18 cellular contexts compared by ENCODE assay signal in genomic region chr3:162096874-162097273, GRCh38.
"Had no signal": no experiment of that assay in that cellular context is flagged by ENCODE, and none has a peak within 500 bp of the region (broad histone marks: within the 10 kb centered on the region; RNA-seq: fewer than 3 reads in every experiment).

No MANE protein-coding gene starts in this region.

- H3K9me3 ChIP-seq: gastrocnemius medialis, heart left ventricle, upper lobe of right lung had no signal

- DNase-seq: activated CD4-positive, alpha-beta T cell treated with anti-CD3 and anti-CD28 coated beads, Interleukin-2, amount 10 ng/mL, durations not matched to agents 7 days and 5 days; activated CD8-positive, alpha-beta T cell treated with anti-CD3 and anti-CD28 coated beads, Interleukin-2, amount 10 ng/mL, durations not matched to agents 7 days and 5 days; activated effector memory CD4-positive, alpha-beta T cell treated with Interleukin-2 at 50 U/mL for 16 hours; activated naive CD4-positive, alpha-beta T cell treated with anti-CD3 and anti-CD28 coated beads, Interleukin-2, amount 50 U/mL, for 16 hours; activated T-cell treated with anti-CD3 and anti-CD28 coated beads, Interleukin-2, amount 50 U/mL, for 24 hours; dorsolateral prefrontal cortex; gastrocnemius medialis; heart left ventricle; kidney glomerular epithelial cell; left ventricle myocardium superior; stimulated activated CD4-positive, alpha-beta T cell treated with anti-CD3 and anti-CD28 coated beads, Interleukin-12 subunit alpha, Interleukin-12 subunit beta, amount 100 ng/mL, for 4 hours; stimulated activated CD4-positive, alpha-beta T cell treated with anti-CD3 and anti-CD28 coated beads, Interleukin-1b, Interleukin-23, amount 100 ng/mL, for 48 hours; stimulated activated CD8-positive, alpha-beta memory T cell treated with anti-CD3 and anti-CD28 coated beads, Interleukin-4, amount 100 ng/mL, for 48 hours; stimulated activated naive CD4-positive, alpha-beta T cell; T1000; upper lobe of right lung had no signal

- ATAC-seq: activated CD4-positive, CD25-positive, alpha-beta regulatory T cell treated with anti-CD3 and anti-CD28 coated beads, Interleukin-2, amount 50 U/mL, for 24 hours; activated CD8-positive, alpha-beta T cell treated with anti-CD3 and anti-CD28 coated beads, Interleukin-2, amount 10 ng/mL, durations not matched to agents 7 days and 5 days; gastrocnemius medialis; heart left ventricle; left ventricle myocardium superior; upper lobe of right lung had no signal

- H3K4me1 ChIP-seq: gastrocnemius medialis, heart left ventricle, upper lobe of right lung had no signal

- H3K27me3 ChIP-seq: cardiac muscle cell, dorsolateral prefrontal cortex, gastrocnemius medialis, heart left ventricle, upper lobe of right lung had no signal

- H3K36me3 ChIP-seq: cardiac muscle cell, gastrocnemius medialis, heart left ventricle, upper lobe of right lung had no signal

- H3K4me3 ChIP-seq: cardiac muscle cell, dorsolateral prefrontal cortex, gastrocnemius medialis, heart left ventricle, upper lobe of right lung had no signal

- H3K27ac ChIP-seq: cardiac muscle cell, dorsolateral prefrontal cortex, gastrocnemius medialis, heart left ventricle, upper lobe of right lung had no signal
